In genomic region chrX:70422886-70423336, GRCh38 we compare ENCODE assay signal across 8 cellular contexts.
DNase-seq lines count a peak whose midpoint lies in the region; ATAC-seq and TF ChIP-seq lines count a peak whose summit lies in the region.

GDPD2 (plus strand) TSS chrX:70423314; CDS start chrX:70424985, 1,671 bp downstream.

- ATAC-seq in GM21717 (IDR thresholded peaks at IDR 0.05; ENCODE audit: unreplicated experiment) (no peak), HG02852 (IDR thresholded peaks at IDR 0.05; ENCODE audit: unreplicated experiment) (no peak)

- no peak within 1 kb of the TSS for H3K4me3 ChIP-seq in choroid plexus epithelial cell (ENCODE audit: low read depth, low read length)

- H3K27ac Mint-ChIP-seq in nephron progenitor cell = peak within 1 kb of the TSS; percentile 35

- TF ChIP-seq CTCF in choroid plexus epithelial cell (conservative IDR thresholded peaks at IDR 0.05; ENCODE audit: low read depth, low read length) = peak; percentile 17
- no peak for TF ChIP-seq CTCF in nephron progenitor cell (IDR thresholded peaks at IDR 0.05)

- H3K36me3 ChIP-seq in ES-I3 (ENCODE audit: insufficient read depth, low read length) = no peaks in the 10 kb centered on the region; the same call in 1 of the 2 replicates

- H3K4me1 ChIP-seq in ES-I3 (ENCODE audit: insufficient read depth, low read length) = peaks cover 26% of the 10 kb centered on the region

- no peaks in the 10 kb centered on the region for H3K27me3 Mint-ChIP-seq in nephron progenitor cell (ENCODE audit: low read depth, poor library complexity)

- peaks cover 18% of the 10 kb centered on the region for H3K4me1 Mint-ChIP-seq in nephron progenitor cell

- H3K9ac ChIP-seq in ES-I3 (ENCODE audit: low read depth, low read length) = peak within 1 kb of the TSS; percentile 67

- H3K9me3 Mint-ChIP-seq in nephron progenitor cell = peaks cover 35% of the 10 kb centered on the region

- peak; percentile 45 for DNase-seq in NCI-H2196 (lab: John Stamatoyannopoulos, UW; ENCODE audit: unreplicated experiment)
- DNase-seq in choroid plexus epithelial cell (ENCODE audit: low read depth) = no peak
- peak; percentile 41 for DNase-seq in nephron progenitor cell
- DNase-seq in EL = no peak
- DNase-seq in stimulated activated CD8-positive, alpha-beta memory T cell treated with anti-CD3 and anti-CD28 coated beads, Interleukin-4, amount 100 ng/mL, for 48 hours = no peak

- H3K36me3 Mint-ChIP-seq in nephron progenitor cell (ENCODE audit: low read depth) = peaks cover 13% of the 10 kb centered on the region

- H3K4me3 Mint-ChIP-seq in nephron progenitor cell = peak within 1 kb of the TSS; percentile 70

- no peaks in the 10 kb centered on the region for H3K9me3 ChIP-seq in ES-I3 (ENCODE audit: control insufficient read depth, insufficient read depth, low read length)

Comparison
In these comparisons a context has a peak if more than half of its experiments do, and no peak if none do; other contexts are left out.
1. DNase-seq: peak in NCI-H2196 (single experiment) and nephron progenitor cell (single experiment); none in choroid plexus epithelial cell (single experiment), EL (single experiment) and stimulated activated CD8-positive, alpha-beta memory T cell treated with anti-CD3 and anti-CD28 coated beads, Interleukin-4, amount 100 ng/mL, for 48 hours (single experiment).